Comparison of ENCODE assay signal across 9 cellular contexts in the genomic region with DNA sequence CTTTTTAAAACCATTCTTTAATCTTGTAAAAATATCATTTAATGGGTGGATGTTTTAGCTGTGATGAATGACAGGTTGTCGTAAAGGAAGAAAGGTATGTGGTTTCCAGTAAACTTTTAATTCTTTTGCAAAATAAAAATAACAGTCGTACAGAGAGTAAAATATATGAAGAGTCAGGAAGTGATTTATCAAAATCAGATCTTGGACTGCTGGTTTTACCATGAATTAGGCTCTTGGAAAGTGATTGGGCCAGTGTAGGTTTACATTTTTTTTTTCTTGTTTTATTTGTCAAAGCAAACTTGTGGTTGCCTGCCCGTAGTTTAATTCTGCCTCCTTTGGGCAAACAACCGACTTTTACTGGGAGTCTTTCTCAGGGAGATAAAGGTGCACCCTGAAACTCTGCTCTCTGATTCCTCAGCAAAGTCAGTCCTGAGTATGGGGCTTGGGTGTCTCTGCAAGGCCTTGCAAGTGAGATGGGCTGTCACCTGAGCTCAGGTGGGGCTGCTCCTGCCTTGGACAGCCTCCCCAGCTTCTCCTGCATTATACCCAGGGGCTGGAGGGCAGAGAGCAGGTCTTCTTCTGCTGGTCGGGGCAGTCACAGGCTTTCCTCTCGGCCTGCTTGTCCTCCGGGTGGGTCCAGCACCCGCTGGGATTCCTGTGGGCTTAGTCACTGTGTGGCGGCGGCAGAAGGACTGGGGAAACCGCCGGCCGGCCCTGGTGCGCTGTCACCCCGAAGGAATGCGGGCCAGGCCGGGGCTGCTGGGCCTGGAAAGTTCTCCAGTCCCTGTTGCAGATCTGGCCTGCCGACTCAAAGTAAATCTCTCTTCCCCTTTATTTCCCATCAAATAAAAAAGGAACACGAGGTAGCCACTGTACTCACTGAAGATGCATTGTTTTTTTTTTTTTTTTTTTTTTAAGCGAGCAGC.
A peak's percentile ranks its signal among the peaks of the same experiment; 100 is the strongest.
DNase-seq lines count a peak whose midpoint lies in the region; ATAC-seq and TF ChIP-seq lines count a peak whose summit lies in the region.
"Had no signal": no experiment of that assay in that cellular context is flagged by ENCODE, and none has a peak within 500 bp of the region (broad histone marks: within the 10 kb centered on the region; RNA-seq: fewer than 3 reads in every experiment).

No MANE protein-coding gene starts in this region.

- peaks cover 76% of the 10 kb centered on the region for H3K4me1 Mint-ChIP-seq in osteocyte (ENCODE audit: unreplicated experiment)

- H3K4me3 ChIP-seq in gastroesophageal sphincter, result peak overlapping the region in 1 of 2 donors; percentile 10

- H3K27me3 ChIP-seq in gastroesophageal sphincter, result no peaks in the 10 kb centered on the region

- no peak for TF ChIP-seq EP300 in gastroesophageal sphincter (IDR thresholded peaks at IDR 0.05)

- ATAC-seq in gastroesophageal sphincter (peak; percentile 99), GM18517 (IDR thresholded peaks at IDR 0.05; ENCODE audit: unreplicated experiment) (no peak)

- H3K27me3 Mint-ChIP-seq in osteocyte (ENCODE audit: unreplicated experiment), result no peaks in the 10 kb centered on the region
- H3K27me3 Mint-ChIP-seq: activated naive CD4-positive, alpha-beta T cell treated with anti-CD3 and anti-CD28 coated beads, Interleukin-2, amount 50 U/mL, for 24 hours had no signal

- DNase-seq in SK-MEL-5 (ENCODE audit: low read depth, low spot score) (peak; percentile 61), osteocyte (ENCODE audit: extremely low spot score, unreplicated experiment) (peak; percentile 96), SK-N-DZ (ENCODE audit: low spot score) (no peak), activated T-cell treated with anti-CD3 and anti-CD28 coated beads for 4 hours (no peak)
- no peak for DNase-seq in activated CD8-positive, alpha-beta memory T cell treated with anti-CD3 and anti-CD28 coated beads for 24 hours

- no peaks in the 10 kb centered on the region for H3K9me3 Mint-ChIP-seq in osteocyte (ENCODE audit: unreplicated experiment)
- H3K9me3 Mint-ChIP-seq: activated naive CD4-positive, alpha-beta T cell treated with anti-CD3 and anti-CD28 coated beads, Interleukin-2, amount 50 U/mL, for 24 hours had no signal

- TF ChIP-seq CTCF in C4-2B (conservative IDR thresholded peaks at IDR 0.05) (no peak), gastroesophageal sphincter (IDR thresholded peaks at IDR 0.05) (no peak), osteocyte (IDR thresholded peaks at IDR 0.05) (no peak)

- peak overlapping the region; percentile 95 for H3K27ac Mint-ChIP-seq in osteocyte (ENCODE audit: unreplicated experiment)

- peaks cover 23 to 71% (median 35%) of the 10 kb centered on the region in 3 donors for H3K4me1 ChIP-seq in gastroesophageal sphincter

- no peaks in the 10 kb centered on the region for H3K9me3 ChIP-seq in gastroesophageal sphincter

- TF ChIP-seq POLR2A in gastroesophageal sphincter (IDR thresholded peaks at IDR 0.05), result no peak

- peak overlapping the region; percentile 55 for H3K4me3 Mint-ChIP-seq in osteocyte (ENCODE audit: unreplicated experiment)
- H3K4me3 Mint-ChIP-seq: activated naive CD4-positive, alpha-beta T cell treated with anti-CD3 and anti-CD28 coated beads, Interleukin-2, amount 50 U/mL, for 24 hours had no signal

- no peaks in the 10 kb centered on the region for H3K36me3 ChIP-seq in gastroesophageal sphincter

- 15 to 45% methylated on average over 5 to 14 of the region's 20 CpGs for WGBS in gastroesophageal sphincter (ENCODE audit: low coverage in 1 of 2), 2 donors

- in situ Hi-C loops in SK-MEL-5 (cut with HindIII; ENCODE audit: low pct_unique_long_range_greater_than_20kb, low sequenced_read_pairs), result no loop called here

- H3K27ac ChIP-seq in C4-2B, result peak overlapping the region; percentile 64
- peak overlapping the region; percentile 88 to 92 (median 88) for H3K27ac ChIP-seq in gastroesophageal sphincter

- H3K36me3 Mint-ChIP-seq in osteocyte (ENCODE audit: unreplicated experiment), result no peaks in the 10 kb centered on the region

Comparison
In these comparisons a context has a peak if more than half of its experiments do, and no peak if none do; other contexts are left out.
1. DNase-seq: peak in SK-MEL-5 (single experiment) and osteocyte (single experiment); none in activated CD8-positive, alpha-beta memory T cell treated with anti-CD3 and anti-CD28 coated beads for 24 hours (single experiment), SK-N-DZ (single experiment) and activated T-cell treated with anti-CD3 and anti-CD28 coated beads for 4 hours (single experiment).